In genomic region chr20:4012631-4013030, GRCh38 we compare ENCODE assay signal across 13 cellular contexts. TPM values are rescaled to one million over a fixed set of nuclear protein-coding genes. Genes with fewer than 3 reads are reported as not detected.
DNase-seq lines count a peak whose midpoint lies in the region; ATAC-seq and TF ChIP-seq lines count a peak whose summit lies in the region.
"Had no signal": no experiment of that assay in that cellular context is flagged by ENCODE, and none has a peak within 500 bp of the region (broad histone marks: within the 10 kb centered on the region; RNA-seq: fewer than 3 reads in every experiment).

No MANE protein-coding gene starts in this region.

- intact Hi-C loops in left ventricle myocardium inferior (cut with micrococcal nuclease): loop anchor here (10.0 kb wide), 1 partner anchor 52 kb away; no protein-coding TSS in a partner anchor
- intact Hi-C loops in Right ventricle myocardium inferior (cut with DNase I): loop anchor here (5.0 kb wide), 1 partner anchor 60 kb away; no protein-coding TSS in a partner anchor

- H2AFZ ChIP-seq in hepatocyte: no peak overlapping the region

- H3K79me2 ChIP-seq in hepatocyte: peaks cover 57% of the 10 kb centered on the region

- TF ChIP-seq CTCF in left ventricle myocardium inferior (IDR thresholded peaks at IDR 0.05; ENCODE audit: borderline replicate concordance): no peak
- TF ChIP-seq CTCF in VCaP (conservative IDR thresholded peaks at IDR 0.05): no peak
- no peak for TF ChIP-seq CTCF in hepatocyte (IDR thresholded peaks at IDR 0.05; ENCODE audit: poor library complexity)

- no peak overlapping the region for H3K4me3 ChIP-seq in left ventricle myocardium inferior
- H3K4me3 ChIP-seq in hepatocyte: no peak overlapping the region

- H3K9me3 ChIP-seq in left ventricle myocardium inferior (replicated peaks) (no peaks in the 10 kb centered on the region), hepatocyte (ENCODE audit: low read depth) (no peaks in the 10 kb centered on the region)

- H3K4me1 ChIP-seq in left ventricle myocardium inferior: peaks cover 29% of the 10 kb centered on the region
- no peaks in the 10 kb centered on the region for H3K4me1 ChIP-seq in hepatocyte (ENCODE audit: insufficient read depth)

- H4K20me1 ChIP-seq in hepatocyte (ENCODE audit: insufficient read depth, poor library complexity, severe bottlenecking): peaks cover 9% of the 10 kb centered on the region

- H3K27ac ChIP-seq in left ventricle myocardium inferior (replicated peaks): peak overlapping the region; percentile 23
- peak overlapping the region; percentile 93 for H3K27ac ChIP-seq in VCaP
- H3K27ac ChIP-seq in hepatocyte: peak overlapping the region; percentile 3

- no peaks in the 10 kb centered on the region for H3K27me3 ChIP-seq in left ventricle myocardium inferior (ENCODE audit: low read depth)
- H3K27me3 ChIP-seq in hepatocyte: no peaks in the 10 kb centered on the region

- no peaks in the 10 kb centered on the region for H3K9me2 ChIP-seq in hepatocyte (replicated peaks; ENCODE audit: insufficient read depth)

- 46% methylated on average over 3 of the region's 3 CpGs for WGBS in hepatocyte (ENCODE audit: low lambda C conversion rate, missing lambda C conversion rate)

- peak overlapping the region; percentile 80 for H3K4me2 ChIP-seq in hepatocyte

- H3K36me3 ChIP-seq in left ventricle myocardium inferior (no peaks in the 10 kb centered on the region), hepatocyte (replicated peaks; ENCODE audit: insufficient read depth, low read depth) (no peaks in the 10 kb centered on the region)

- DNase-seq in left ventricle myocardium inferior (no peak), Right ventricle myocardium inferior (ENCODE audit: missing footprints) (no peak), hepatocyte (ENCODE audit: low spot score) (no peak), mesenteric fat pad (ENCODE audit: low spot score) (no peak), midbrain (lab: John Stamatoyannopoulos, UW) (no peak)
- DNase-seq: activated naive CD4-positive, alpha-beta T cell treated with anti-CD3 and anti-CD28 coated beads for 36 hours; NCI-H1105 treated with DMSO at 0.1 percent for 48 hours; NCI-H69; posterior cingulate gyrus; SW 1271 had no signal

- ATAC-seq in Right ventricle myocardium inferior (no peak), HG02623 (IDR thresholded peaks at IDR 0.05; ENCODE audit: unreplicated experiment) (no peak), SK-N-SH treated with all-trans-retinoic acid at 6 μM for 48 hours (no peak)

TF ChIP-seq in SK-N-SH treated with all-trans-retinoic acid at 6 μM for 48 hours, 23 proteins besides CTCF, POLR2A, EP300 and RAD21:
- TF ChIP-seq ZNF70 (CRISPR knock-in tag; IDR thresholded peaks at IDR 0.05): no peak
- TF ChIP-seq ARNTL (CRISPR knock-in tag; IDR thresholded peaks at IDR 0.05; ENCODE audit: borderline replicate concordance, low read depth): no peak
- TF ChIP-seq, protein P1, sequence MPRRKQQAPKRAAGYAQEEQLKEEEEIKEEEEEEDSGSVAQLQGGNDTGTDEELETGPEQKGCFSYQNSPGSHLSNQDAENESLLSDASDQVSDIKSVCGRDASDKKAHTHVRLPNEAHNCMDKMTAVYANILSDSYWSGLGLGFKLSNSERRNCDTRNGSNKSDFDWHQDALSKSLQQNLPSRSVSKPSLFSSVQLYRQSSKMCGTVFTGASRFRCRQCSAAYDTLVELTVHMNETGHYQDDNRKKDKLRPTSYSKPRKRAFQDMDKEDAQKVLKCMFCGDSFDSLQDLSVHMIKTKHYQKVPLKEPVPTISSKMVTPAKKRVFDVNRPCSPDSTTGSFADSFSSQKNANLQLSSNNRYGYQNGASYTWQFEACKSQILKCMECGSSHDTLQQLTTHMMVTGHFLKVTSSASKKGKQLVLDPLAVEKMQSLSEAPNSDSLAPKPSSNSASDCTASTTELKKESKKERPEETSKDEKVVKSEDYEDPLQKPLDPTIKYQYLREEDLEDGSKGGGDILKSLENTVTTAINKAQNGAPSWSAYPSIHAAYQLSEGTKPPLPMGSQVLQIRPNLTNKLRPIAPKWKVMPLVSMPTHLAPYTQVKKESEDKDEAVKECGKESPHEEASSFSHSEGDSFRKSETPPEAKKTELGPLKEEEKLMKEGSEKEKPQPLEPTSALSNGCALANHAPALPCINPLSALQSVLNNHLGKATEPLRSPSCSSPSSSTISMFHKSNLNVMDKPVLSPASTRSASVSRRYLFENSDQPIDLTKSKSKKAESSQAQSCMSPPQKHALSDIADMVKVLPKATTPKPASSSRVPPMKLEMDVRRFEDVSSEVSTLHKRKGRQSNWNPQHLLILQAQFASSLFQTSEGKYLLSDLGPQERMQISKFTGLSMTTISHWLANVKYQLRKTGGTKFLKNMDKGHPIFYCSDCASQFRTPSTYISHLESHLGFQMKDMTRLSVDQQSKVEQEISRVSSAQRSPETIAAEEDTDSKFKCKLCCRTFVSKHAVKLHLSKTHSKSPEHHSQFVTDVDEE (CRISPR knock-in tag; IDR thresholded peaks at IDR 0.05): no peak
- TF ChIP-seq OSR1 (CRISPR knock-in tag; IDR thresholded peaks at IDR 0.05): no peak
- TF ChIP-seq ZNF8 (CRISPR knock-in tag; IDR thresholded peaks at IDR 0.05): no peak
- TF ChIP-seq TCF4 (CRISPR knock-in tag; IDR thresholded peaks at IDR 0.05; ENCODE audit: borderline replicate concordance): no peak
- TF ChIP-seq TOX (CRISPR knock-in tag; IDR thresholded peaks at IDR 0.05; ENCODE audit: borderline replicate concordance): no peak

RNA-seq across cellular contexts. Expression of gene RNF24, which starts 2.7 kb away (rescaled TPM):
- 5.1 TPM for total RNA-seq in left ventricle myocardium inferior
- 7.4 TPM for total RNA-seq in Right ventricle myocardium inferior
- 16.2 and 16.4 TPM in 2 replicates for total RNA-seq in hepatocyte
- 23.2 and 24.4 TPM in 2 replicates for polyA plus RNA-seq in hepatocyte
- 17.3 TPM for total RNA-seq in mesenteric fat pad

Comparison
In these comparisons a context has a peak if more than half of its experiments do, and no peak if none do; other contexts are left out.
1. H3K27ac ChIP-seq: peak in every context shown above with its lines; median percentile 93 in VCaP; 23 in left ventricle myocardium inferior; 3 in hepatocyte.